9 cellular contexts compared by ENCODE assay signal in the genomic region with DNA sequence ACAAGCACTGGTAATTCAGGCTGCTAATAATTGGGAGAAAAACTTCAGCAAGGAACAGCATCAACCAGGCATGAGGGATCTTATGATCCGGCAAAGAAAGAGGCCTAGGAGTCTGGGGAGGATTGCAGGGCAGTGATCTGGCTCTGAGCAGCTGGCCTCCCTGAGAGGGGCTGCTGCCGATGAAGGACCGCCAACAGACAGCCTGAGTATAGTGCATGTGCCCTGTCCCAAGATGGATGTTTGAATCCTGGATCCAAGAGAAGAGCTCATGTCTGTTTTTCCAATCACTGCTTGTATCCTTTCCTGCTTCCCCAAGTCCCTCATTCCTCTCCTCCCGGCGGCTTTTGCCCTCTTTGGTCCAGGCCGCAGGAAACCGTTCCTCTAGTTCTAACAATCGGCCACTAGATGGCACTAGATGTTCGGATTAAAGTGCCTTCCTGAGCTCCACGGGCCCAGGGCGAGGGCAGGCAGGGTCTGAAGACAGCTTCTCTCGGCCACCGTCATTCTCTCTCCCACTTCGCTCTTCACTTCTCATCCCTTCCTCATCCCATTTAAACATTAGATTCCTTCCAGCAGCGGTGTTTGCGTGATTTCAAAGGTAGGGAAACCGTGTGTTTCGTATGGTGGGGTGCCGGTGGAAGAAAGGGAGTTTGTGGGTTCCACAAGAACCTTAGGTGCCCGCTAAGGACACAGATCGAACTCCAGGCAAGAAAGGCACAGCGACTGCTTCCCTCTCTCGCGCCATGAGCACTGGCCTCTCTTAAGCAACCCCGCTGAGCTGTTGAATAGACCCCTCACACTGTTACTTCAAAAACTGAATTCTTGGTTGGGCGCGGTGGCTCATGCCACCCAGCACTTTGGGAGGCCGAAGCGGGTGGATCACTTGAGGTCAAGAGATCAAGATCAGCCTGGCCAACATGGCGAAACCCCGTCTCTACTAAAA.
DNase-seq lines count a peak whose midpoint lies in the region; ATAC-seq, FAIRE-seq and TF ChIP-seq lines count a peak whose summit lies in the region.
"Had no signal": no experiment of that assay in that cellular context is flagged by ENCODE, and none has a peak within 500 bp of the region (broad histone marks: within the 10 kb centered on the region; RNA-seq: fewer than 3 reads in every experiment).

No MANE protein-coding gene starts in this region.

- H3K27ac ChIP-seq in SU-DHL-6 (ENCODE audit: low read depth, low read length) (no peak overlapping the region), K562 (ENCODE audit: extremely low read depth, low read depth, low read length) (no peak overlapping the region)

- BruUV-seq in K562 (replicated peaks; lab: Mats Ljungman, UMichigan): no TSS peak

- H4K20me1 ChIP-seq in SU-DHL-6 (ENCODE audit: low read depth, low read length) (no peaks in the 10 kb centered on the region), K562 (replicated peaks; ENCODE audit: control insufficient read depth, insufficient read depth, low read length) (no peaks in the 10 kb centered on the region)

- CTCF ChIA-PET in K562 (lab: Yijun Ruan, JAX; ENCODE audit: low intra/inter-chr PET ratio): interaction anchor here (0.6 to 1.7 kb wide), 8 partner anchors 309 to 602 kb away, joined by 3 to 10 read pairs (median 4); no protein-coding TSS in a partner anchor

- H3K36me3 ChIP-seq in SU-DHL-6 (ENCODE audit: low read length) (no peaks in the 10 kb centered on the region), K562 (ENCODE audit: control insufficient read depth, insufficient read depth, low read length) (no peaks in the 10 kb centered on the region)

- WGBS in K562 (ENCODE audit: insufficient coverage, low coverage, missing lambda C conversion rate): 14% methylated on average over 31 of the region's 31 CpGs

- H3K4me2 ChIP-seq in SU-DHL-6 (ENCODE audit: low read depth, low read length, poor library complexity, severe bottlenecking) (no peak overlapping the region), K562 (ENCODE audit: insufficient read depth, low read length) (no peak overlapping the region)

- H3K9me3 ChIP-seq in SU-DHL-6 (ENCODE audit: insufficient read depth, low read length) (no peaks in the 10 kb centered on the region), K562 (replicated peaks; ENCODE audit: control insufficient read depth, insufficient read depth, low read depth, low read length) (no peaks in the 10 kb centered on the region)

- POLR2A ChIA-PET in K562 (lab: Yijun Ruan, JAX): interaction anchor here (0.5 to 1.8 kb wide), 5 partner anchors 8 to 601 kb away, joined by 3 to 8 read pairs (median 3); no protein-coding TSS in a partner anchor

- no peak for TF ChIP-seq EP300 in K562 (IDR thresholded peaks at IDR 0.05; ENCODE audit: low read length)

- FAIRE-seq in K562 (lab: Jason Lieb, UNC): peak; percentile 89

- H3K9me2 ChIP-seq in SU-DHL-6 (replicated peaks; ENCODE audit: insufficient read depth, low read length): no peaks in the 10 kb centered on the region

- TF ChIP-seq CTCF in SU-DHL-6 (IDR thresholded peaks at IDR 0.05; ENCODE audit: insufficient read depth, low read length, poor library complexity, severe bottlenecking) (peak; percentile 83), K562 (IDR thresholded peaks at IDR 0.05 in 2 of 3, conservative IDR thresholded peaks at IDR 0.05 in 1 of 3; ENCODE audit: insufficient read depth in 2 of 3, low read depth in 1 of 3, low read length in 3 of 3) (peak; percentile 69 to 80 (median 78))

- intact Hi-C loops in Right ventricle myocardium inferior (cut with DNase I): loop anchor here (2.0 to 10.0 kb wide), 3 partner anchors 350 to 600 kb away; no protein-coding TSS in a partner anchor
- intact Hi-C loops in cardiac septum (cut with DNase I): loop anchor here (2.0 to 5.0 kb wide), 2 partner anchors 498 to 603 kb away; no protein-coding TSS in a partner anchor
- intact Hi-C loops in K562 (cut with micrococcal nuclease): loop anchor here (1.0 to 10.0 kb wide), 5 partner anchors 58 to 602 kb away; no protein-coding TSS in a partner anchor

- H3K79me2 ChIP-seq in SU-DHL-6 (ENCODE audit: insufficient read depth, low read length) (no peaks in the 10 kb centered on the region), K562 (ENCODE audit: control insufficient read depth, insufficient read depth, low read length) (no peaks in the 10 kb centered on the region)

- H3K27me3 ChIP-seq in SU-DHL-6 (ENCODE audit: low read length): no peaks in the 10 kb centered on the region
- H3K27me3 ChIP-seq in K562 (ENCODE audit: control insufficient read depth in 2 of 2, insufficient read depth in 2 of 2, low read length in 2 of 2): peaks cover 0 to 4% of the 10 kb centered on the region in 2 experiments; a peak in 3 of 5 replicates

- DNase-seq in Right ventricle myocardium inferior (ENCODE audit: missing footprints): peak; percentile 72
- no peak for DNase-seq in cardiac septum (ENCODE audit: low spot score)
- peak; percentile 85 for DNase-seq in NCI-H1092 treated with DMSO at 0.1 percent for 48 hours (lab: John Stamatoyannopoulos, UW)
- peak; percentile 69 to 82 (median 74) for DNase-seq in K562 (ENCODE audit: extremely low read depth in 1 of 4, low spot score in 3 of 4)
- DNase-seq in iPS-NIHi7 (ENCODE audit: extremely low spot score): peak; percentile 91
- peak; percentile 30 for DNase-seq in stimulated activated CD4-positive, alpha-beta T cell treated with anti-CD3 and anti-CD28 coated beads, Interleukin-12 subunit alpha, Interleukin-12 subunit beta, amount 100 ng/mL, for 4 hours

- no peak for TF ChIP-seq POLR2A in K562 (conservative IDR thresholded peaks at IDR 0.05)

- no peaks in the 10 kb centered on the region for H3K9me1 ChIP-seq in K562 (ENCODE audit: control insufficient read depth, insufficient read depth, low read length)

- peak; percentile 51 to 76 for TF ChIP-seq RAD21 in K562 (CRISPR knock-in tag; conservative IDR thresholded peaks at IDR 0.05 in 1 of 2, IDR thresholded peaks at IDR 0.05 in 1 of 2)

- no peak overlapping the region for H3K9ac ChIP-seq in SU-DHL-6 (ENCODE audit: low read length)
- H3K9ac ChIP-seq in K562 (ENCODE audit: insufficient read depth in 1 of 2, low read depth in 2 of 2, low read length in 2 of 2): no peak overlapping the region

- in situ Hi-C loops in K562 (cut with MboI): loop anchor here (25.0 kb wide), 1 partner anchor 353 kb away; no protein-coding TSS in a partner anchor

- no peaks in the 10 kb centered on the region for H3F3A ChIP-seq in SU-DHL-6 (ENCODE audit: insufficient read depth)

- H3K4me3 ChIP-seq in SU-DHL-6 (ENCODE audit: insufficient read depth, low read length, poor library complexity, severe bottlenecking) (no peak overlapping the region), K562 (no peak overlapping the region)
- H3K4me3 ChIP-seq: skin epidermis had no signal

- H2AFZ ChIP-seq in SU-DHL-6 (ENCODE audit: low read depth, low read length, severe bottlenecking): no peak overlapping the region
- H2AFZ ChIP-seq in K562 (ENCODE audit: low read depth, low read length): 0 out of 2 replicates have a peak overlapping the region, but pooled peaks have one; percentile 34

- ATAC-seq in Right ventricle myocardium inferior (peak; percentile 95), HG02623 (IDR thresholded peaks at IDR 0.05; ENCODE audit: unreplicated experiment) (peak; percentile 92), K562 (peak; percentile 99)

- no peaks in the 10 kb centered on the region for H3K4me1 ChIP-seq in K562 (replicated peaks in 1 of 2; ENCODE audit: control insufficient read depth in 2 of 2, insufficient read depth in 2 of 2, low read length in 2 of 2)

TF ChIP-seq in K562, 482 proteins besides CTCF, POLR2A, EP300 and RAD21 (continues in another document):
- no peak for TF ChIP-seq CREB1 (IDR thresholded peaks at IDR 0.05)
- no peak for TF ChIP-seq CREB1 (CRISPR knock-in tag; IDR thresholded peaks at IDR 0.05)
- TF ChIP-seq ZNF561 (CRISPR knock-in tag; conservative IDR thresholded peaks at IDR 0.05): no peak
- TF ChIP-seq RFX5 (IDR thresholded peaks at IDR 0.05; ENCODE audit: low read depth, low read length): no peak
- peak; percentile 11 for TF ChIP-seq ZFP36 (IDR thresholded peaks at IDR 0.05; ENCODE audit: low read depth, low read length, partially characterized antibody)
- TF ChIP-seq, protein P1, sequence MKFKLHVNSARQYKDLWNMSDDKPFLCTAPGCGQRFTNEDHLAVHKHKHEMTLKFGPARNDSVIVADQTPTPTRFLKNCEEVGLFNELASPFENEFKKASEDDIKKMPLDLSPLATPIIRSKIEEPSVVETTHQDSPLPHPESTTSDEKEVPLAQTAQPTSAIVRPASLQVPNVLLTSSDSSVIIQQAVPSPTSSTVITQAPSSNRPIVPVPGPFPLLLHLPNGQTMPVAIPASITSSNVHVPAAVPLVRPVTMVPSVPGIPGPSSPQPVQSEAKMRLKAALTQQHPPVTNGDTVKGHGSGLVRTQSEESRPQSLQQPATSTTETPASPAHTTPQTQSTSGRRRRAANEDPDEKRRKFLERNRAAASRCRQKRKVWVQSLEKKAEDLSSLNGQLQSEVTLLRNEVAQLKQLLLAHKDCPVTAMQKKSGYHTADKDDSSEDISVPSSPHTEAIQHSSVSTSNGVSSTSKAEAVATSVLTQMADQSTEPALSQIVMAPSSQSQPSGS (CRISPR knock-in tag; IDR thresholded peaks at IDR 0.05): no peak
- no peak for TF ChIP-seq ZNF507 (tag; conservative IDR thresholded peaks at IDR 0.05)
- TF ChIP-seq SIN3A (IDR thresholded peaks at IDR 0.05; ENCODE audit: borderline replicate concordance in 2 of 2, control insufficient read depth in 1 of 2, low read depth in 2 of 2, low read length in 2 of 2): no peak
